14 cellular contexts compared by ENCODE assay signal in genomic region chr7:124893140-124893810, GRCh38. TPM values are rescaled to one million over a fixed set of nuclear protein-coding genes. Genes with fewer than 3 reads are reported as not detected.
DNase-seq lines count a peak whose midpoint lies in the region; ATAC-seq, FAIRE-seq and TF ChIP-seq lines count a peak whose summit lies in the region.
"Had no signal": no experiment of that assay in that cellular context is flagged by ENCODE, and none has a peak within 500 bp of the region (broad histone marks: within the 10 kb centered on the region; RNA-seq: fewer than 3 reads in every experiment).

No MANE protein-coding gene starts in this region.

- intact Hi-C loops in left colon (cut with DNase I, micrococcal nuclease) = no loop called here

- no peak for FAIRE-seq in GM12892 (lab: Jason Lieb, UNC)

- TF ChIP-seq POLR2A in GM12892 (IDR thresholded peaks at IDR 0.05; ENCODE audit: low read depth, low read length) = no peak

- ATAC-seq in GM18502 (IDR thresholded peaks at IDR 0.05; ENCODE audit: poor library complexity, unreplicated experiment) = peak; percentile 91
- ATAC-seq in GM19452 (IDR thresholded peaks at IDR 0.05; ENCODE audit: unreplicated experiment) = peak; percentile 72
- ATAC-seq in HG02798 (IDR thresholded peaks at IDR 0.05; ENCODE audit: poor library complexity, unreplicated experiment) = peak; percentile 71
- peak; percentile 90 for ATAC-seq in HG03520 (IDR thresholded peaks at IDR 0.05; ENCODE audit: unreplicated experiment)
- ATAC-seq in GM18520 (IDR thresholded peaks at IDR 0.05; ENCODE audit: unreplicated experiment) = no peak
- no peak for ATAC-seq in left colon
- ATAC-seq: right cardiac atrium, upper lobe of right lung had no signal

- DNase-seq in epidermal melanocyte (ENCODE audit: insufficient read length, low spot score) = no peak
- no peak for DNase-seq in GM12892 (ENCODE audit: insufficient read length)
- DNase-seq in left colon = no peak
- DNase-seq: activated CD4-positive, alpha-beta T cell treated with anti-CD3 and anti-CD28 coated beads, Interleukin-2, amount 50 U/mL, for 1 hour; activated naive CD4-positive, alpha-beta T cell treated with anti-CD3 and anti-CD28 coated beads for 36 hours; NCI-H2029 treated with DMSO at 0.1 percent for 48 hours; right cardiac atrium; SW 1271; upper lobe of right lung had no signal

RNA-seq across cellular contexts. Expression of gene POT1, which starts 36.4 kb away (rescaled TPM):
- 37.1 TPM for polyA plus RNA-seq in GM12892 (2012; ENCODE audit: missing spikeins)
- 10 to 100 TPM in 1 of 2 donors, 1 to 10 TPM in 1; 8.5 to 12.1 TPM for total RNA-seq in left colon

Comparison
In these comparisons a context has a peak if more than half of its experiments do, and no peak if none do; other contexts are left out.
1. ATAC-seq: peak in GM18502 (single experiment), GM19452 (single experiment), HG02798 (single experiment) and HG03520 (single experiment); none in GM18520 (single experiment) and left colon (single experiment).